Comparison of ENCODE assay signal across 9 cellular contexts in the genomic region with DNA sequence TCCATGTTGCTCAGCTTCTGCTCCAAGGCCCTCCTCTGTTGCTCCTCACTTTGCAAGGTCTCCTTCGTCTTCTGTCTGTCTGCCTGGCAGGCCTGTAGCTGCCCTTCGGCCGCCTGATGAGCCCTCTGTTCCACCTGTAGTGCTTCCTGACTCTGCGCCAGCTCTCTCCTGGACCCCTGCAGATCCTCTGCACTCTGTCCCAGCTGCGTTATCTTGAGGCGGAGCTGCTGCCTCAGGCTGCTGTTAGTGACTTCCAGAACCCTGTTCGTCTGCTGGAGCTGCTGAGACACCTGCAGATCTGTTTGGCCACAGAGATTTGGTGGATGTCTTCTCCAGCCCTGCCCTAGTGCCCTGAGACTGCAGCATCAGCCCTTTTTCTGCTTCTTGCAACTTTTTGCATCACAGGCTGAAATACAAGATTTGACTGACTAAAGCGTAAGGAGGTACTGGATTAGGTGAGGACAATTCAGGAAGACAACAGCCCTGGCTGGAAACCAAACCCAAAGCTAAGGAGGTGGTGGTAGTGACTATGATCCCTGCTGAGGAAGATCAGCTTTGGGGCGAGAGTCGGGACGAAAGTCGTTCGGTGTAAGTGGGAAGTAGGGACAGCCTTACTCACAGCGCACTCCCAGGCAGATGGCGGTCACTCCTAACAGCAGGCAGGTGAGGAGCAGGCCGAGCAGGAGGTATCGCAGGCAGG. TPM values are rescaled to one million over a fixed set of nuclear protein-coding genes. Genes with fewer than 3 reads are reported as not detected.
DNase-seq lines count a peak whose midpoint lies in the region; ATAC-seq lines count a peak whose summit lies in the region.
"Had no signal": no experiment of that assay in that cellular context is flagged by ENCODE, and none has a peak within 500 bp of the region (broad histone marks: within the 10 kb centered on the region; RNA-seq: fewer than 3 reads in every experiment).

No MANE protein-coding gene starts in this region.

- H3K36me3 Mint-ChIP-seq in activated T-helper 1 cell treated with anti-CD3 and anti-CD28 coated beads, Interleukin-12 subunit alpha, Interleukin-12 subunit beta, Interleukin-2, Interleukin-4 antibody, amounts not matched to agents 30 ng/mL and 10 ng/mL and 1 ng/mL, durations not matched to agents 14 hours and 24 hours and 36 hours (ENCODE audit: low read depth) = peaks cover 10% of the 10 kb centered on the region
- peaks cover 31% of the 10 kb centered on the region for H3K36me3 Mint-ChIP-seq in memory B cell

- H3K9ac ChIP-seq in BLaER1 treated with 17β-estradiol and CSF1 and Interleukin-3, amounts not matched to agents 10 nM and 100 nM = peak overlapping the region in 10 of 11 experiments; percentile 73 to 84 (median 78); a peak in 18 of 22 replicates
- H3K9ac ChIP-seq in GM23248 = no peak overlapping the region

- peak overlapping the region; percentile 94; the same call in 1 of the 2 replicates for H2AFZ ChIP-seq in GM23248

- H3K4me3 ChIP-seq in BLaER1 treated with 17β-estradiol and CSF1 and Interleukin-3, amounts not matched to agents 10 nM and 100 nM = peak overlapping the region; percentile 56 to 70 (median 62); a peak in 19 of 20 replicates
- no peak overlapping the region for H3K4me3 ChIP-seq in GM23248

- no peaks in the 10 kb centered on the region for H3K9me3 ChIP-seq in BLaER1 treated with 17β-estradiol and CSF1 and Interleukin-3, amounts not matched to agents 10 nM and 100 nM (replicated peaks in 1 of 11)
- no peaks in the 10 kb centered on the region for H3K9me3 ChIP-seq in GM23248 (ENCODE audit: low read depth)

- DNase-seq in GM23248 (no peak), memory B cell (ENCODE audit: low spot score in 2 of 2) (no peak), ureter (ENCODE audit: low spot score) (no peak), epidermal melanocyte (ENCODE audit: insufficient read length, low spot score) (no peak), NK-92 (lab: John Stamatoyannopoulos, UW; ENCODE audit: unreplicated experiment) (no peak)
- no peak for DNase-seq in activated T-helper 1 cell treated with anti-CD3 and anti-CD28 coated beads, Interleukin-12 subunit alpha, Interleukin-12 subunit beta, Interleukin-2, Interleukin-4 antibody, amounts not matched to agents 30 ng/mL and 10 ng/mL and 1 ng/mL, durations not matched to agents 14 hours and 24 hours and 36 hours (ENCODE audit: low spot score)

- H3K27me3 ChIP-seq in BLaER1 treated with 17β-estradiol and CSF1 and Interleukin-3, amounts not matched to agents 10 nM and 100 nM = no peaks in the 10 kb centered on the region
- H3K27me3 ChIP-seq in GM23248 (replicated peaks; ENCODE audit: insufficient read depth) = no peaks in the 10 kb centered on the region

- H3K27ac ChIP-seq in BLaER1 treated with 17β-estradiol and CSF1 and Interleukin-3, amounts not matched to agents 10 nM and 100 nM = peak overlapping the region in 9 of 11 experiments; percentile 68 to 97 (median 94); a peak in 18 of 22 replicates
- H3K27ac ChIP-seq in GM23248 = no peak overlapping the region
- H3K27ac ChIP-seq: C4-2B had no signal

- peaks cover 63 to 97% (median 75%) of the 10 kb centered on the region in 10 experiments for H3K4me1 ChIP-seq in BLaER1 treated with 17β-estradiol and CSF1 and Interleukin-3, amounts not matched to agents 10 nM and 100 nM
- no peaks in the 10 kb centered on the region for H3K4me1 ChIP-seq in GM23248 (ENCODE audit: insufficient read depth)

- no peaks in the 10 kb centered on the region for H3K79me2 ChIP-seq in GM23248 (ENCODE audit: insufficient read depth)

- H3K27me3 Mint-ChIP-seq in activated T-helper 1 cell treated with anti-CD3 and anti-CD28 coated beads, Interleukin-12 subunit alpha, Interleukin-12 subunit beta, Interleukin-2, Interleukin-4 antibody, amounts not matched to agents 30 ng/mL and 10 ng/mL and 1 ng/mL, durations not matched to agents 14 hours and 24 hours and 36 hours (ENCODE audit: insufficient read depth) = peaks cover 2% of the 10 kb centered on the region
- no peaks in the 10 kb centered on the region for H3K27me3 Mint-ChIP-seq in memory B cell

- peak overlapping the region; percentile 60 for H3K27ac Mint-ChIP-seq in activated T-helper 1 cell treated with anti-CD3 and anti-CD28 coated beads, Interleukin-12 subunit alpha, Interleukin-12 subunit beta, Interleukin-2, Interleukin-4 antibody, amounts not matched to agents 30 ng/mL and 10 ng/mL and 1 ng/mL, durations not matched to agents 14 hours and 24 hours and 36 hours
- H3K27ac Mint-ChIP-seq in memory B cell = peak overlapping the region; percentile 98

- intact Hi-C loops in activated T-helper 1 cell treated with anti-CD3 and anti-CD28 coated beads, Interleukin-12 subunit alpha, Interleukin-12 subunit beta, Interleukin-2, Interleukin-4 antibody, amounts not matched to agents 30 ng/mL and 10 ng/mL and 1 ng/mL, durations not matched to agents 14 hours and 24 hours and 36 hours (cut with micrococcal nuclease) = loop anchor here (5.0 kb wide), 1 partner anchor 211 kb away; the partner anchor contains the start of genes FAM221B and TMEM8B

- no peak for ATAC-seq in memory B cell (ENCODE audit: low read depth)
- ATAC-seq in HG02678 (IDR thresholded peaks at IDR 0.05; ENCODE audit: unreplicated experiment) = no peak

- H3K4me3 Mint-ChIP-seq in activated T-helper 1 cell treated with anti-CD3 and anti-CD28 coated beads, Interleukin-12 subunit alpha, Interleukin-12 subunit beta, Interleukin-2, Interleukin-4 antibody, amounts not matched to agents 30 ng/mL and 10 ng/mL and 1 ng/mL, durations not matched to agents 14 hours and 24 hours and 36 hours = peak overlapping the region; percentile 69
- peak overlapping the region; percentile 86 for H3K4me3 Mint-ChIP-seq in memory B cell

- H3K4me2 ChIP-seq in BLaER1 treated with 17β-estradiol and CSF1 and Interleukin-3, amounts not matched to agents 10 nM and 100 nM = peak overlapping the region; percentile 85 to 100 (median 96)
- H3K4me2 ChIP-seq in GM23248 (ENCODE audit: unreplicated experiment) = peak overlapping the region; percentile 79

- peaks cover 67% of the 10 kb centered on the region for H3K4me1 Mint-ChIP-seq in activated T-helper 1 cell treated with anti-CD3 and anti-CD28 coated beads, Interleukin-12 subunit alpha, Interleukin-12 subunit beta, Interleukin-2, Interleukin-4 antibody, amounts not matched to agents 30 ng/mL and 10 ng/mL and 1 ng/mL, durations not matched to agents 14 hours and 24 hours and 36 hours (ENCODE audit: low read depth)
- peaks cover 73% of the 10 kb centered on the region for H3K4me1 Mint-ChIP-seq in memory B cell

- H3K9me3 Mint-ChIP-seq in activated T-helper 1 cell treated with anti-CD3 and anti-CD28 coated beads, Interleukin-12 subunit alpha, Interleukin-12 subunit beta, Interleukin-2, Interleukin-4 antibody, amounts not matched to agents 30 ng/mL and 10 ng/mL and 1 ng/mL, durations not matched to agents 14 hours and 24 hours and 36 hours = no peaks in the 10 kb centered on the region
- H3K9me3 Mint-ChIP-seq in memory B cell = no peaks in the 10 kb centered on the region

- no peaks in the 10 kb centered on the region for H3K9me2 ChIP-seq in GM23248 (ENCODE audit: insufficient read depth)

- in situ Hi-C loops in GM23248 (cut with MboI) = loop anchor here (25.0 kb wide), 1 partner anchor 96 kb away; no protein-coding TSS in a partner anchor

- peaks cover 0 to 22% (median 0%) of the 10 kb centered on the region in 11 experiments; a peak in 3 of 22 replicates for H4K20me1 ChIP-seq in BLaER1 treated with 17β-estradiol and CSF1 and Interleukin-3, amounts not matched to agents 10 nM and 100 nM
- no peaks in the 10 kb centered on the region for H4K20me1 ChIP-seq in GM23248 (ENCODE audit: insufficient read depth)

- H3F3A ChIP-seq in GM23248 (ENCODE audit: insufficient read depth) = no peaks in the 10 kb centered on the region

- peaks cover 5 to 54% (median 35%) of the 10 kb centered on the region in 11 experiments; a peak in 17 of 22 replicates for H3K36me3 ChIP-seq in BLaER1 treated with 17β-estradiol and CSF1 and Interleukin-3, amounts not matched to agents 10 nM and 100 nM
- H3K36me3 ChIP-seq in GM23248 (ENCODE audit: low read depth) = no peaks in the 10 kb centered on the region

- WGBS in GM23248 (ENCODE audit: low coverage in 1 of 2, low lambda C conversion rate in 2 of 2, missing lambda C conversion rate in 2 of 2), 2 experiments = 90 to 92% methylated on average over 17 of the region's 17 CpGs

RNA-seq across cellular contexts. Expression of gene CD72, which starts 2.1 kb away (rescaled TPM):
- total RNA-seq in GM23248 (2014; rRNA removed; shearing (Covaris generic)) = 3.9 TPM in 1 of 2 replicates, not detected in the other
- 1.6 and 1.9 TPM in 2 replicates for polyA plus RNA-seq in GM23248 (2016; fragmentation: Nextera tagmentation; extraction: Ambion mirVana)
- total RNA-seq in activated T-helper 1 cell treated with anti-CD3 and anti-CD28 coated beads, Interleukin-12 subunit alpha, Interleukin-12 subunit beta, Interleukin-2, Interleukin-4 antibody, amounts not matched to agents 30 ng/mL and 10 ng/mL and 1 ng/mL, durations not matched to agents 14 hours and 24 hours and 36 hours = 8.3 and 9.6 TPM in 2 replicates
- 2.0 TPM for total RNA-seq in ureter

RNA-seq across cellular contexts. Expression of gene TESK1, which starts 11.1 kb away (rescaled TPM):
- 21.6 and 33.0 TPM in 2 replicates for total RNA-seq in GM23248 (2014; rRNA removed; shearing (Covaris generic))
- polyA plus RNA-seq in GM23248 (2016; fragmentation: Nextera tagmentation; extraction: Ambion mirVana) = 14.1 and 14.9 TPM in 2 replicates
- 61.5 and 62.1 TPM in 2 replicates for total RNA-seq in activated T-helper 1 cell treated with anti-CD3 and anti-CD28 coated beads, Interleukin-12 subunit alpha, Interleukin-12 subunit beta, Interleukin-2, Interleukin-4 antibody, amounts not matched to agents 30 ng/mL and 10 ng/mL and 1 ng/mL, durations not matched to agents 14 hours and 24 hours and 36 hours
- 25.6 TPM for total RNA-seq in ureter

RNA-seq across cellular contexts. Expression of gene SIT1, which starts 34.6 kb away (rescaled TPM):
- total RNA-seq in GM23248 (2014; rRNA removed; shearing (Covaris generic)) = not detected in 2 replicates
- polyA plus RNA-seq in GM23248 (2016; fragmentation: Nextera tagmentation; extraction: Ambion mirVana) = 0.58 TPM in 1 of 2 replicates, not detected in the other
- 86.6 and 90.5 TPM in 2 replicates for total RNA-seq in activated T-helper 1 cell treated with anti-CD3 and anti-CD28 coated beads, Interleukin-12 subunit alpha, Interleukin-12 subunit beta, Interleukin-2, Interleukin-4 antibody, amounts not matched to agents 30 ng/mL and 10 ng/mL and 1 ng/mL, durations not matched to agents 14 hours and 24 hours and 36 hours
- 0.52 TPM for total RNA-seq in ureter

RNA-seq across cellular contexts. Expression of gene RMRP, which starts 41.7 kb away (rescaled TPM):
- total RNA-seq in GM23248 (2014; rRNA removed; shearing (Covaris generic)) = 14,230 and 20,944 TPM in 2 replicates
- polyA plus RNA-seq in GM23248 (2016; fragmentation: Nextera tagmentation; extraction: Ambion mirVana) = not detected in 2 replicates
- total RNA-seq in activated T-helper 1 cell treated with anti-CD3 and anti-CD28 coated beads, Interleukin-12 subunit alpha, Interleukin-12 subunit beta, Interleukin-2, Interleukin-4 antibody, amounts not matched to agents 30 ng/mL and 10 ng/mL and 1 ng/mL, durations not matched to agents 14 hours and 24 hours and 36 hours = 5,317 and 5,787 TPM in 2 replicates
- 3,373 TPM for total RNA-seq in ureter

RNA-seq across cellular contexts. Expression of gene CCDC107, which starts 42.0 kb away (rescaled TPM):
- total RNA-seq in GM23248 (2014; rRNA removed; shearing (Covaris generic)) = 20.5 and 28.6 TPM in 2 replicates
- 52.8 and 55.7 TPM in 2 replicates for polyA plus RNA-seq in GM23248 (2016; fragmentation: Nextera tagmentation; extraction: Ambion mirVana)
- total RNA-seq in activated T-helper 1 cell treated with anti-CD3 and anti-CD28 coated beads, Interleukin-12 subunit alpha, Interleukin-12 subunit beta, Interleukin-2, Interleukin-4 antibody, amounts not matched to agents 30 ng/mL and 10 ng/mL and 1 ng/mL, durations not matched to agents 14 hours and 24 hours and 36 hours = 20.6 and 24.0 TPM in 2 replicates
- total RNA-seq in ureter = 22.4 TPM

Comparison
In these comparisons a context has a peak if more than half of its experiments do, and no peak if none do; other contexts are left out.
1. RNA of gene SIT1, which starts 34.6 kb away (total RNA-seq): 86.6 to 90.5 TPM in activated T-helper 1 cell treated with anti-CD3 and anti-CD28 coated beads, Interleukin-12 subunit alpha, Interleukin-12 subunit beta, Interleukin-2, Interleukin-4 antibody, amounts not matched to agents 30 ng/mL and 10 ng/mL and 1 ng/mL, durations not matched to agents 14 hours and 24 hours and 36 hours; 0.52 TPM in ureter (single experiment) and not detected in GM23248; every median in the first group is over 10 times any median in the second.